9 cellular contexts compared by ENCODE assay signal in genomic region chr16:19601083-19601976, GRCh38. TPM values are rescaled to one million over a fixed set of nuclear protein-coding genes. Genes with fewer than 3 reads are reported as not detected.
A peak's percentile ranks its signal among the peaks of the same experiment; 100 is the strongest.
DNase-seq lines count a peak whose midpoint lies in the region; ATAC-seq and TF ChIP-seq lines count a peak whose summit lies in the region.
"Had no signal": no experiment of that assay in that cellular context is flagged by ENCODE, and none has a peak within 500 bp of the region (broad histone marks: within the 10 kb centered on the region; RNA-seq: fewer than 3 reads in every experiment).

No MANE protein-coding gene starts in this region.

- H3K36me3 Mint-ChIP-seq in glutamatergic neuron (ENCODE audit: unreplicated experiment) = peaks cover 4% of the 10 kb centered on the region

- ATAC-seq in gastrocnemius medialis (no peak), HG03565 (IDR thresholded peaks at IDR 0.05; ENCODE audit: unreplicated experiment) (no peak), GM21825 (IDR thresholded peaks at IDR 0.05; ENCODE audit: unreplicated experiment) (no peak)

- DNase-seq in ACHN = peak; percentile 57
- DNase-seq in EL = peak; percentile 17
- peak; percentile 25 for DNase-seq in NCI-H2107 (lab: John Stamatoyannopoulos, UW)
- peak; percentile 20 for DNase-seq in activated T-cell treated with anti-CD3 and anti-CD28 coated beads, Interleukin-2, amount 50 U/mL, for 1 hour
- DNase-seq in glutamatergic neuron = no peak
- no peak for DNase-seq in gastrocnemius medialis

- H3K9me3 ChIP-seq in gastrocnemius medialis = no peaks in the 10 kb centered on the region

- no peak overlapping the region for H3K27ac ChIP-seq in gastrocnemius medialis

- H3K4me3 Mint-ChIP-seq in glutamatergic neuron (ENCODE audit: unreplicated experiment) = no peak overlapping the region
- H3K4me3 Mint-ChIP-seq: memory B cell had no signal

- peak; percentile 71 for TF ChIP-seq CTCF in glutamatergic neuron (IDR thresholded peaks at IDR 0.05; ENCODE audit: partially characterized antibody, unreplicated experiment)
- peak; percentile 44 to 66 (median 62) for TF ChIP-seq CTCF in gastrocnemius medialis (IDR thresholded peaks at IDR 0.05 in 4 of 5, conservative IDR thresholded peaks at IDR 0.05 in 1 of 5)

- H3K27me3 Mint-ChIP-seq in glutamatergic neuron (ENCODE audit: unreplicated experiment) = no peaks in the 10 kb centered on the region
- H3K27me3 Mint-ChIP-seq: memory B cell had no signal

- intact Hi-C loops in gastrocnemius medialis (cut with DNase I; ENCODE audit: low total_unique reads) = loop anchor here (1.0 kb wide), 1 partner anchor 285 kb away; no protein-coding TSS in a partner anchor

- H3K9me3 Mint-ChIP-seq in glutamatergic neuron (ENCODE audit: unreplicated experiment) = no peaks in the 10 kb centered on the region

- H3K27ac Mint-ChIP-seq in glutamatergic neuron (ENCODE audit: unreplicated experiment) = no peak overlapping the region
- H3K27ac Mint-ChIP-seq: memory B cell had no signal

- H3K4me1 ChIP-seq in gastrocnemius medialis = peaks cover 4 to 7% of the 10 kb centered on the region in 2 donors

- in situ Hi-C loops in ACHN (cut with HindIII; ENCODE audit: low pct_ligation_motif_present, low pct_unique_long_range_greater_than_20kb, low sequenced_read_pairs) (loop anchor here (25.0 kb wide), 1 partner anchor 286 kb away; the partner anchor contains the start of gene GPRC5B), gastrocnemius medialis (cut with MboI; ENCODE audit: low sequenced_read_pairs in 4 of 4) (loop anchor here in 3 of 4 donors (5.0 to 10.0 kb wide), 2 partner anchors 286 to 293 kb away; no protein-coding TSS in a partner anchor)

- no peak for TF ChIP-seq POLR2A in gastrocnemius medialis (IDR thresholded peaks at IDR 0.05)

- H3K36me3 ChIP-seq in gastrocnemius medialis = peaks cover 0 to 16% of the 10 kb centered on the region in 2 donors

- H3K27me3 ChIP-seq in gastrocnemius medialis = no peaks in the 10 kb centered on the region

- H3K4me1 Mint-ChIP-seq in glutamatergic neuron (ENCODE audit: low read depth, unreplicated experiment) = no peaks in the 10 kb centered on the region
- H3K4me1 Mint-ChIP-seq: memory B cell had no signal

- no peak overlapping the region for H3K4me3 ChIP-seq in gastrocnemius medialis

RNA-seq across cellular contexts. Expression of gene VPS35L, which starts 45.8 kb away (rescaled TPM):
- 57.1 TPM for total RNA-seq in glutamatergic neuron (ENCODE audit: unreplicated experiment)
- total RNA-seq in gastrocnemius medialis = 10 to 100 TPM; 16.9 to 29.1 (median 24.8) TPM

Comparison
In these comparisons a context has a peak if more than half of its experiments do, and no peak if none do; other contexts are left out.
1. DNase-seq: peak in ACHN (single experiment), EL (single experiment), NCI-H2107 (single experiment) and activated T-cell treated with anti-CD3 and anti-CD28 coated beads, Interleukin-2, amount 50 U/mL, for 1 hour (single experiment); none in glutamatergic neuron (single experiment) and gastrocnemius medialis (0 of 2).